Comparison of ENCODE assay signal across 23 cellular contexts in the genomic region with DNA sequence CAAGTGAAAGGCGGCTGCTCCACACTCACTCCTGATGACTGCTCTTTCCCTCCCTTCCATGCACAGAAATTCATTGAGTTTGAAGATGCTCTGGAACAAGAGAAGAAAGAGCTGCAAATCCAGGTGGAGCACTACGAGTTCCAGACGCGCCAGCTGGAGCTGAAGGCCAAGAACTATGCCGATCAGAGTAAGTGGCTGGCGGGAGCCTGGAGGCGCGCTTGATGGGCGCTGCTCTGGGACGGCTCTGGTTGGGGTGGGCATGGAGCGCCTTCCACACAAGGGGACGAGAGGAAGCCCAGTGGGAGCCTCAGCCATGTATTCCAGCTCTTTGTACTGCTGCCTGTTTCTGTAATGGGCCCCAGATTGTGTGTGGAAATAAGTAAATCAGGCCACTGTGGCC.
"Had no signal": no experiment of that assay in that cellular context is flagged by ENCODE, and none has a peak within 500 bp of the region (broad histone marks: within the 10 kb centered on the region; RNA-seq: fewer than 3 reads in every experiment).

No MANE protein-coding gene starts in this region.

- DNase-seq: dermis blood vessel endothelial cell; effector CD4-positive, alpha-beta T cell; endodermal cell; erythroblast; head of caudate nucleus; kidney; left colon; mesenchymal stem cell; midbrain; occipital lobe; psoas muscle; retina; stimulated activated CD4-positive, alpha-beta T cell treated with anti-CD3 and anti-CD28 coated beads, Interleukin-2, amount 100 ng/mL, for 24 hours; stimulated activated CD4-positive, alpha-beta T cell treated with anti-CD3 and anti-CD28 coated beads, Interleukin-4, amount 100 ng/mL, for 4 hours; stimulated activated naive B cell treated with anti-CD40 and anti-IgM and Interleukin-4, amounts not matched to agents 10 μg/mL and 1 μg/mL and 100 μg/mL, for 72 hours; stimulated activated naive CD8-positive, alpha-beta T cell treated with anti-CD3 and anti-CD28 coated beads, Interleukin-15, amount 100 ng/mL, for 72 hours; trophoblast cell had no signal

- H3K4me1 ChIP-seq: neural progenitor cell had no signal

- H3K9me3 ChIP-seq: psoas muscle had no signal

- H3K36me3 ChIP-seq: neural progenitor cell had no signal

- H3K4me3 ChIP-seq: hepatocyte, lung, neural progenitor cell, psoas muscle, skin epidermis had no signal

- H3K27me3 ChIP-seq: hepatocyte, neural progenitor cell had no signal

- H3K27ac ChIP-seq: hepatocyte, neural progenitor cell, psoas muscle, skin epidermis had no signal

- ATAC-seq: left colon; natural killer cell treated with Interleukin-12 subunit alpha and Interleukin-12 subunit beta and Interleukin-15 and Interleukin-18, amount 100 ng/mL, for 72 hours; psoas muscle; sciatic nerve; stimulated activated naive B cell treated with anti-CD40 and anti-IgM and Interleukin-4, amounts not matched to agents 10 μg/mL and 1 μg/mL and 100 μg/mL, for 72 hours; stimulated activated naive CD8-positive, alpha-beta T cell treated with anti-CD3 and anti-CD28 coated beads, Interleukin-15, amount 100 ng/mL, for 72 hours had no signal
